In genomic region chr17:82424001-82424862, GRCh38 we compare ENCODE assay signal across 9 cellular contexts. TPM values are rescaled to one million over a fixed set of nuclear protein-coding genes. Genes with fewer than 3 reads are reported as not detected.
A peak's percentile ranks its signal among the peaks of the same experiment; 100 is the strongest.
DNase-seq lines count a peak whose midpoint lies in the region; ATAC-seq, FAIRE-seq and TF ChIP-seq lines count a peak whose summit lies in the region.
"Had no signal": no experiment of that assay in that cellular context is flagged by ENCODE, and none has a peak within 500 bp of the region (broad histone marks: within the 10 kb centered on the region; RNA-seq: fewer than 3 reads in every experiment).

No MANE protein-coding gene starts in this region.

- H3K27me3 ChIP-seq in vagina = no peaks in the 10 kb centered on the region

- H3K4me1 Mint-ChIP-seq in natural killer cell = peaks cover 34 to 48% of the 10 kb centered on the region in 2 donors

- H3K36me3 Mint-ChIP-seq in natural killer cell = peaks cover 16% of the 10 kb centered on the region

- TF ChIP-seq EP300 in Ishikawa (IDR thresholded peaks at IDR 0.05; ENCODE audit: borderline replicate concordance) = no peak

- FAIRE-seq in D721Med (lab: Jason Lieb, UNC) = no peak

- TF ChIP-seq RAD21 in Ishikawa (IDR thresholded peaks at IDR 0.05; ENCODE audit: low read depth) = peak; percentile 72

- peak overlapping the region; percentile 10 to 12 for H3K27ac Mint-ChIP-seq in natural killer cell

- intact Hi-C loops in natural killer cell (cut with micrococcal nuclease) = no loop called here
- intact Hi-C loops in vagina (cut with DNase I) = no loop called here

- H3K27me3 Mint-ChIP-seq in natural killer cell (ENCODE audit: low read depth in 2 of 2) = no peaks in the 10 kb centered on the region

- ATAC-seq in natural killer cell (peak in 2 of 3 donors; percentile 57 to 77), HG03460 (IDR thresholded peaks at IDR 0.05; ENCODE audit: unreplicated experiment) (no peak), HG03342 (IDR thresholded peaks at IDR 0.05; ENCODE audit: unreplicated experiment) (no peak)

- no peaks in the 10 kb centered on the region for H3K9me3 Mint-ChIP-seq in natural killer cell

- no peak for TF ChIP-seq POLR2A in vagina (IDR thresholded peaks at IDR 0.05)

- H3K36me3 ChIP-seq in vagina = peaks cover 0 to 13% of the 10 kb centered on the region in 2 donors

- no peak for DNase-seq in D721Med (ENCODE audit: insufficient read length, low spot score)
- peak; percentile 68 for DNase-seq in choroid plexus epithelial cell (ENCODE audit: low read depth)
- DNase-seq in natural killer cell = peak; percentile 44
- DNase-seq in vagina (ENCODE audit: extremely low spot score in 2 of 2) = peak in 1 of 2 donors; percentile 87

- H3K4me1 ChIP-seq in vagina = peaks cover 7% of the 10 kb centered on the region

- H3K4me3 ChIP-seq in choroid plexus epithelial cell (ENCODE audit: low read depth, low read length) (no peak overlapping the region), vagina (peak overlapping the region in 1 of 2 donors; percentile 21)

- H3K9me3 ChIP-seq in vagina = no peaks in the 10 kb centered on the region

- no peak overlapping the region for H3K27ac ChIP-seq in VCaP
- peak overlapping the region; percentile 44 for H3K27ac ChIP-seq in vagina

- TF ChIP-seq CTCF in D721Med (IDR thresholded peaks at IDR 0.05; ENCODE audit: insufficient read depth, missing control alignments) (peak; percentile 74), VCaP (conservative IDR thresholded peaks at IDR 0.05) (peak; percentile 78), choroid plexus epithelial cell (conservative IDR thresholded peaks at IDR 0.05; ENCODE audit: low read depth, low read length) (peak; percentile 81), natural killer cell (IDR thresholded peaks at IDR 0.05) (peak; percentile 68), vagina (IDR thresholded peaks at IDR 0.05) (peak; percentile 18 to 52 (median 40))

- H3K4me3 Mint-ChIP-seq in natural killer cell = peak overlapping the region; percentile 38

TF ChIP-seq in Ishikawa, 13 proteins besides CTCF, POLR2A, EP300 and RAD21:
- no peak for TF ChIP-seq NFIC (IDR thresholded peaks at IDR 0.05)
- no peak for TF ChIP-seq MAX (IDR thresholded peaks at IDR 0.05)
- no peak for TF ChIP-seq TCF12 (IDR thresholded peaks at IDR 0.05; ENCODE audit: low read depth)
- no peak for TF ChIP-seq CREB1 (IDR thresholded peaks at IDR 0.05; ENCODE audit: low read depth)
- no peak for TF ChIP-seq TEAD4 (IDR thresholded peaks at IDR 0.05)
- TF ChIP-seq TAF1 (IDR thresholded peaks at IDR 0.05; ENCODE audit: low read depth) = no peak
- no peak for TF ChIP-seq YY1 (IDR thresholded peaks at IDR 0.05; ENCODE audit: low read depth)
- no peak for TF ChIP-seq USF1 (IDR thresholded peaks at IDR 0.05)
- no peak for TF ChIP-seq REST (IDR thresholded peaks at IDR 0.05; ENCODE audit: low read depth)
- TF ChIP-seq FOXM1 (IDR thresholded peaks at IDR 0.05; ENCODE audit: borderline replicate concordance, low read depth) = no peak
- TF ChIP-seq CEBPB (IDR thresholded peaks at IDR 0.05) = no peak
- TF ChIP-seq ZBTB7A (IDR thresholded peaks at IDR 0.05; ENCODE audit: low read depth) = no peak
- no peak for TF ChIP-seq EGR1 (IDR thresholded peaks at IDR 0.05)

RNA-seq across cellular contexts. Expression of gene OGFOD3, which starts 5.8 kb away (rescaled TPM):
- total RNA-seq in natural killer cell = 10 to 100 TPM; 21.6 to 28.6 (median 23.3) TPM
- 25.5 TPM for total RNA-seq in vagina

RNA-seq across cellular contexts. Expression of gene HEXD, which starts 6.1 kb away (rescaled TPM):
- total RNA-seq in natural killer cell (10 to 100 TPM; 35.7 to 57.4 (median 51.5) TPM), vagina (90.4 TPM)

RNA-seq across cellular contexts. Expression of gene CYBC1, which starts 26.3 kb away (rescaled TPM):
- total RNA-seq in natural killer cell (100 to 1,000 TPM; 168 to 219 (median 192) TPM), vagina (51.6 TPM)

RNA-seq across cellular contexts. Expression of gene NARF, which starts 34.3 kb away (rescaled TPM):
- total RNA-seq in natural killer cell (100 to 1,000 TPM; 130 to 203 (median 158) TPM), vagina (62.6 TPM)

RNA-seq across cellular contexts. Expression of gene UTS2R, which starts 52.7 kb away (rescaled TPM):
- total RNA-seq in natural killer cell = under 1 TPM in 1 of 3 donors, not detected in 2; 0.28 TPM
- not detected for total RNA-seq in vagina
- total RNA-seq: pulmonary artery endothelial cell had no signal

Comparison
In these comparisons a context has a peak if more than half of its experiments do, and no peak if none do; other contexts are left out.
1. ATAC-seq: peak in natural killer cell (2 of 3); none in HG03460 (single experiment) and HG03342 (single experiment).
2. Peak in every context shown above with its lines, with median percentiles within 50 percentile points of each other: CTCF ChIP-seq.